In genomic region chr13:112711528-112712265, GRCh38 we compare ENCODE assay signal across 1 cellular context.
TF ChIP-seq lines count a peak whose summit lies in the region.

No MANE protein-coding gene starts in this region.

TF ChIP-seq in IMR-90, 13 proteins besides CTCF, POLR2A, EP300 and RAD21:
- no peak for TF ChIP-seq RFX5 (IDR thresholded peaks at IDR 0.05; ENCODE audit: low read depth, low read length)
- TF ChIP-seq MAFK (IDR thresholded peaks at IDR 0.05; ENCODE audit: low read depth, low read length): 0 out of 2 replicates have a peak, but pooled peaks have one; percentile 1
- TF ChIP-seq FOS (IDR thresholded peaks at IDR 0.05; ENCODE audit: low read depth, low read length): peak; percentile 87
- peak; percentile 91 for TF ChIP-seq MXI1 (IDR thresholded peaks at IDR 0.05; ENCODE audit: borderline replicate concordance, low read depth, low read length)
- peak; percentile 73; the same call in 1 of the 2 replicates for TF ChIP-seq MAZ (IDR thresholded peaks at IDR 0.05; ENCODE audit: borderline replicate concordance, low read depth, low read length)
- peak; percentile 91 for TF ChIP-seq BHLHE40 (IDR thresholded peaks at IDR 0.05; ENCODE audit: low read depth, low read length)
- no peak for TF ChIP-seq SMC3 (IDR thresholded peaks at IDR 0.05; ENCODE audit: low read depth, low read length)
- peak; percentile 96 for TF ChIP-seq RCOR1 (IDR thresholded peaks at IDR 0.05; ENCODE audit: insufficient replicate concordance, low read length)
- peak; percentile 65 for TF ChIP-seq CEBPB (IDR thresholded peaks at IDR 0.05; ENCODE audit: low read depth, low read length)
- TF ChIP-seq ELK1 (IDR thresholded peaks at IDR 0.05; ENCODE audit: borderline replicate concordance, low read depth, low read length): no peak
- TF ChIP-seq NFE2L2 (IDR thresholded peaks at IDR 0.05; ENCODE audit: low read depth, low read length): no peak
- 0 out of 2 replicates have a peak, but pooled peaks have one; percentile 31 for TF ChIP-seq USF2 (IDR thresholded peaks at IDR 0.05; ENCODE audit: low read depth, low read length)
- TF ChIP-seq CHD1 (IDR thresholded peaks at IDR 0.05; ENCODE audit: low read depth, low read length): no peak
